ENCODE assay signal across 1 cellular context in the genomic region with DNA sequence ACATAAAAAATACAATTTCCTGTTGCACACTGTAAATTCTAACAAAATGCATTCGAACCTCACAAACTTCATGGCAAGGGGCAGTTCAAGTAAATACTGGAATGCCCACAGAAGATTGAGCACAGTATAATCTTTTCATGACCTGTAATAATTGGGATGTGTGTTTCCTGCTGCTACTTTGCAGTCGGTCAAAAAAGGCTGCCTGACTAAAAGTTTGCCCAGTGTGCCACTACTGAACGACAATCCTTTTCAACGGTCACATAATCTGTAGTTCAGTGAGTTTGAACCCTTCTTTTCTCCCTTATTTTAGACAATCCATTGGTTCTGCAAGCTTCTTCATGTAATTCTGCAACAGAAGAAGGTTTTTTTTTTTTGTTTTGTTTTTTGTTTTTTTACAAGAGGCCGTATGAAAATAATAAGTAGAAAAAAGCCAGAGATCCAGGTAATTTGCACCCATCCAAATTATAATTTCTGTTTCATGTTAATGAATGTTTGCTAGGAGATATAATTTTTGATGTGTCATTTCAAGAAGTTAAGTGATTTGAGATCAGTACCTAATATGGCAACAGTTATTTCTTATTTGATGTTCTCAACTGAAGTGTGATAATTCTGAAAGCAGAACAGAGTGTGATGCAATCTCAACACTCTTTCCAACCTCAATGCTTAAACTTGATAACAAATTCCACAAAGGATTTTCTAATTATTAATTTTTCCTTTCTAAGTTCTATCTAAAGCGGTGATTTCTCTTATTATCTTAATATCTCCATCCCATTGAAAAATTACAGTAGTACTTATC.
TF ChIP-seq lines count a peak whose summit lies in the region.

No MANE protein-coding gene starts in this region.

TF ChIP-seq in GM12878, 131 proteins besides CTCF, POLR2A, EP300 and RAD21 (continued from another document):
- TF ChIP-seq, protein P1, sequence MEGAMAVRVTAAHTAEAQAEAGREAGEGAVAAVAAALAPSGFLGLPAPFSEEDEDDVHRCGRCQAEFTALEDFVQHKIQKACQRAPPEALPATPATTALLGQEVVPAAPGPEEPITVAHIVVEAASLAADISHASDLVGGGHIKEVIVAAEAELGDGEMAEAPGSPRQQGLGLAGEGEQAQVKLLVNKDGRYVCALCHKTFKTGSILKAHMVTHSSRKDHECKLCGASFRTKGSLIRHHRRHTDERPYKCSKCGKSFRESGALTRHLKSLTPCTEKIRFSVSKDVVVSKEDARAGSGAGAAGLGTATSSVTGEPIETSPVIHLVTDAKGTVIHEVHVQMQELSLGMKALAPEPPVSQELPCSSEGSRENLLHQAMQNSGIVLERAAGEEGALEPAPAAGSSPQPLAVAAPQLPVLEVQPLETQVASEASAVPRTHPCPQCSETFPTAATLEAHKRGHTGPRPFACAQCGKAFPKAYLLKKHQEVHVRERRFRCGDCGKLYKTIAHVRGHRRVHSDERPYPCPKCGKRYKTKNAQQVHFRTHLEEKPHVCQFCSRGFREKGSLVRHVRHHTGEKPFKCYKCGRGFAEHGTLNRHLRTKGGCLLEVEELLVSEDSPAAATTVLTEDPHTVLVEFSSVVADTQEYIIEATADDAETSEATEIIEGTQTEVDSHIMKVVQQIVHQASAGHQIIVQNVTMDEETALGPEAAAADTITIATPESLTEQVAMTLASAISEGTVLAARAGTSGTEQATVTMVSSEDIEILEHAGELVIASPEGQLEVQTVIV (IDR thresholded peaks at IDR 0.05; ENCODE audit: borderline replicate concordance, partially characterized antibody) = no peak
- TF ChIP-seq FOS (IDR thresholded peaks at IDR 0.05; ENCODE audit: borderline replicate concordance, extremely low read depth, insufficient read length) (no peak), SREBF2 (IDR thresholded peaks at IDR 0.05; ENCODE audit: low read length) (no peak), FOXM1 (IDR thresholded peaks at IDR 0.05; ENCODE audit: low read depth, low read length) (no peak)
- TF ChIP-seq, protein P2, sequence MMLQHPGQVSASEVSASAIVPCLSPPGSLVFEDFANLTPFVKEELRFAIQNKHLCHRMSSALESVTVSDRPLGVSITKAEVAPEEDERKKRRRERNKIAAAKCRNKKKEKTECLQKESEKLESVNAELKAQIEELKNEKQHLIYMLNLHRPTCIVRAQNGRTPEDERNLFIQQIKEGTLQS (IDR thresholded peaks at IDR 0.05; ENCODE audit: borderline replicate concordance, extremely low read depth, low read depth, low read length) = no peak
TF ChIP-seq in GM12878: peak in this region for 0.
